9 cellular contexts compared by ENCODE assay signal in genomic region chr10:24701447-24701846, GRCh38. TPM values are rescaled to one million over a fixed set of nuclear protein-coding genes. Genes with fewer than 3 reads are reported as not detected.
DNase-seq lines count a peak whose midpoint lies in the region; ATAC-seq and TF ChIP-seq lines count a peak whose summit lies in the region.
"Had no signal": no experiment of that assay in that cellular context is flagged by ENCODE, and none has a peak within 500 bp of the region (broad histone marks: within the 10 kb centered on the region; RNA-seq: fewer than 3 reads in every experiment).

No MANE protein-coding gene starts in this region.

- peaks cover 25% of the 10 kb centered on the region for H3K4me1 ChIP-seq in cardiac muscle cell (ENCODE audit: low read depth)

- no peak overlapping the region for H3K27ac Mint-ChIP-seq in stimulated activated naive B cell treated with anti-CD40 and anti-IgM and Interleukin-4, amounts not matched to agents 10 μg/mL and 1 μg/mL and 100 μg/mL, for 72 hours
- H3K27ac Mint-ChIP-seq in nephron progenitor cell = no peak overlapping the region
- no peak overlapping the region for H3K27ac Mint-ChIP-seq in glutamatergic neuron (ENCODE audit: unreplicated experiment)

- no peaks in the 10 kb centered on the region for H3K9me3 Mint-ChIP-seq in stimulated activated naive B cell treated with anti-CD40 and anti-IgM and Interleukin-4, amounts not matched to agents 10 μg/mL and 1 μg/mL and 100 μg/mL, for 72 hours
- H3K9me3 Mint-ChIP-seq in nephron progenitor cell = no peaks in the 10 kb centered on the region
- H3K9me3 Mint-ChIP-seq in glutamatergic neuron (ENCODE audit: unreplicated experiment) = peaks cover 6% of the 10 kb centered on the region

- H3K9me3 ChIP-seq in cardiac muscle cell (ENCODE audit: low read depth) = no peaks in the 10 kb centered on the region

- TF ChIP-seq CTCF in cardiac muscle cell (IDR thresholded peaks at IDR 0.05; ENCODE audit: low read depth, low read length) (no peak), NB4 (IDR thresholded peaks at IDR 0.05; ENCODE audit: low read depth, low read length) (no peak), nephron progenitor cell (IDR thresholded peaks at IDR 0.05) (no peak), glutamatergic neuron (IDR thresholded peaks at IDR 0.05; ENCODE audit: partially characterized antibody, unreplicated experiment) (no peak)

- no peak for TF ChIP-seq POLR2A in NB4 (IDR thresholded peaks at IDR 0.05; ENCODE audit: extremely low read depth, insufficient read length)

- no peak overlapping the region for H3K4me3 Mint-ChIP-seq in stimulated activated naive B cell treated with anti-CD40 and anti-IgM and Interleukin-4, amounts not matched to agents 10 μg/mL and 1 μg/mL and 100 μg/mL, for 72 hours
- H3K4me3 Mint-ChIP-seq in nephron progenitor cell = no peak overlapping the region
- H3K4me3 Mint-ChIP-seq in glutamatergic neuron (ENCODE audit: unreplicated experiment) = no peak overlapping the region

- H3K27me3 ChIP-seq in cardiac muscle cell = no peaks in the 10 kb centered on the region

- H3K36me3 Mint-ChIP-seq in stimulated activated naive B cell treated with anti-CD40 and anti-IgM and Interleukin-4, amounts not matched to agents 10 μg/mL and 1 μg/mL and 100 μg/mL, for 72 hours = no peaks in the 10 kb centered on the region
- H3K36me3 Mint-ChIP-seq in nephron progenitor cell (ENCODE audit: low read depth) (peaks cover 10% of the 10 kb centered on the region), glutamatergic neuron (ENCODE audit: unreplicated experiment) (no peaks in the 10 kb centered on the region)

- H3K4me3 ChIP-seq in cardiac muscle cell = no peak overlapping the region
- no peak overlapping the region for H3K4me3 ChIP-seq in NB4 (ENCODE audit: low read depth, low read length)

- no peaks in the 10 kb centered on the region for H3K36me3 ChIP-seq in cardiac muscle cell

- H3K4me1 Mint-ChIP-seq in stimulated activated naive B cell treated with anti-CD40 and anti-IgM and Interleukin-4, amounts not matched to agents 10 μg/mL and 1 μg/mL and 100 μg/mL, for 72 hours = peaks cover 0 to 2% of the 10 kb centered on the region in 2 donors
- H3K4me1 Mint-ChIP-seq in nephron progenitor cell (peaks cover 21% of the 10 kb centered on the region), glutamatergic neuron (ENCODE audit: low read depth, unreplicated experiment) (peaks cover 30% of the 10 kb centered on the region)

- no peaks in the 10 kb centered on the region for H3K27me3 Mint-ChIP-seq in stimulated activated naive B cell treated with anti-CD40 and anti-IgM and Interleukin-4, amounts not matched to agents 10 μg/mL and 1 μg/mL and 100 μg/mL, for 72 hours
- H3K27me3 Mint-ChIP-seq in nephron progenitor cell (ENCODE audit: low read depth, poor library complexity) = peaks cover 9% of the 10 kb centered on the region
- H3K27me3 Mint-ChIP-seq in glutamatergic neuron (ENCODE audit: unreplicated experiment) = peaks cover 2% of the 10 kb centered on the region

- H3K27ac ChIP-seq in cardiac muscle cell = peak overlapping the region; percentile 2

- intact Hi-C loops in left ventricle myocardium superior (cut with micrococcal nuclease) = no loop called here

- ATAC-seq in left ventricle myocardium superior (no peak), HG02798 (IDR thresholded peaks at IDR 0.05; ENCODE audit: poor library complexity, unreplicated experiment) (peak; percentile 83)
- ATAC-seq in stimulated activated naive B cell treated with anti-CD40 and anti-IgM and Interleukin-4, amounts not matched to agents 10 μg/mL and 1 μg/mL and 100 μg/mL, for 72 hours (replicated peaks) = peak; percentile 81 to 86

- DNase-seq in cardiac muscle cell (ENCODE audit: low read depth in 1 of 2, low spot score in 1 of 2) (peak in 1 of 2 donors; percentile 33), left ventricle myocardium superior (no peak), NB4 (ENCODE audit: low read depth) (peak; percentile 57), cortex of kidney (lab: John Stamatoyannopoulos, UW) (no peak), nephron progenitor cell (no peak), glutamatergic neuron (no peak)
- no peak for DNase-seq in stimulated activated naive B cell treated with anti-CD40 and anti-IgM and Interleukin-4, amounts not matched to agents 10 μg/mL and 1 μg/mL and 100 μg/mL, for 72 hours
- DNase-seq: Karpas-422 had no signal

RNA-seq across cellular contexts. Expression of gene ARHGAP21, which starts 22.2 kb away (rescaled TPM):
- total RNA-seq in cardiac muscle cell (39.2 and 88.2 TPM in 2 replicates), left ventricle myocardium superior (57.9 TPM), glutamatergic neuron (ENCODE audit: unreplicated experiment) (217 TPM)
- 24.0 and 34.8 TPM in 2 replicates for polyA plus RNA-seq in cardiac muscle cell
